18 cellular contexts compared by ENCODE assay signal in genomic region chr3:168073842-168074311, GRCh38. TPM values are rescaled to one million over a fixed set of nuclear protein-coding genes. Genes with fewer than 3 reads are reported as not detected.
DNase-seq lines count a peak whose midpoint lies in the region; ATAC-seq, FAIRE-seq and TF ChIP-seq lines count a peak whose summit lies in the region.
"Had no signal": no experiment of that assay in that cellular context is flagged by ENCODE, and none has a peak within 500 bp of the region (broad histone marks: within the 10 kb centered on the region; RNA-seq: fewer than 3 reads in every experiment).

No MANE protein-coding gene starts in this region.

- H3K27me3 Mint-ChIP-seq in H9 (ENCODE audit: low read depth): no peaks in the 10 kb centered on the region
- H3K27me3 Mint-ChIP-seq: activated CD4-positive, alpha-beta T cell treated with anti-CD3 and anti-CD28 coated beads, Interleukin-2, amount 10 ng/mL, durations not matched to agents 7 days and 5 days; activated naive CD8-positive, alpha-beta T cell treated with anti-CD3 and anti-CD28 coated beads for 36 hours had no signal

- in situ Hi-C loops in brain microvascular endothelial cell (cut with HindIII; ENCODE audit: low pct_ligation_motif_present, low sequenced_read_pairs): no loop called here

- no peak overlapping the region for H3K4me3 ChIP-seq in AG10803 (ENCODE audit: low read length)
- no peak overlapping the region for H3K4me3 ChIP-seq in brain microvascular endothelial cell (ENCODE audit: low read depth, low read length)
- H3K4me3 ChIP-seq: gastrocnemius medialis had no signal

- H3T11ph ChIP-seq in H9 (ENCODE audit: low read length): no peak overlapping the region

- peak; percentile 70 for ATAC-seq in left colon
- ATAC-seq: gastrocnemius medialis had no signal

- DNase-seq in AG10803 (ENCODE audit: low read depth) (peak; percentile 19), H9 (no peak), brain microvascular endothelial cell (no peak), left colon (no peak), GF-D8 (lab: John Stamatoyannopoulos, UW) (no peak), urothelium cell line (ENCODE audit: low spot score) (no peak)
- no peak for DNase-seq in stimulated activated CD4-positive, alpha-beta T cell treated with anti-CD3 and anti-CD28 coated beads, Interleukin-15, amount 100 ng/mL, for 24 hours
- no peak for DNase-seq in NK-92 treated with Interleukin-12 subunit alpha and Interleukin-12 subunit beta, amount 100 ng/mL, for 24 hours (lab: John Stamatoyannopoulos, UW)
- DNase-seq: ACHN; activated CD4-positive, alpha-beta T cell treated with anti-CD3 and anti-CD28 coated beads, Interleukin-2, amount 10 ng/mL, durations not matched to agents 7 days and 5 days; activated naive CD8-positive, alpha-beta T cell treated with anti-CD3 and anti-CD28 coated beads for 36 hours; caudate nucleus; gastrocnemius medialis; KG1; mesendoderm; NCI-H1417; NCI-H446 treated with DMSO at 0.1 percent for 48 hours; trophoblast cell had no signal

- no peaks in the 10 kb centered on the region for H3K27me3 ChIP-seq in H9 (ENCODE audit: insufficient read depth, low read length)
- H3K27me3 ChIP-seq in brain microvascular endothelial cell (replicated peaks): no peaks in the 10 kb centered on the region
- H3K27me3 ChIP-seq: gastrocnemius medialis had no signal

- no peak overlapping the region for H4K5ac ChIP-seq in H9 (ENCODE audit: insufficient read length, low read depth, low read length)

- no peak overlapping the region for H2BK120ac ChIP-seq in H9 (ENCODE audit: low read depth, low read length, poor library complexity, severe bottlenecking)

- peak overlapping the region in 1 of 3 experiments; percentile 40; a peak in 1 of 7 replicates for H3K27ac Mint-ChIP-seq in H9
- H3K27ac Mint-ChIP-seq: activated CD4-positive, alpha-beta T cell treated with anti-CD3 and anti-CD28 coated beads, Interleukin-2, amount 10 ng/mL, durations not matched to agents 7 days and 5 days; activated naive CD8-positive, alpha-beta T cell treated with anti-CD3 and anti-CD28 coated beads for 36 hours had no signal

- H3K27ac ChIP-seq in H9 (ENCODE audit: insufficient read length, low read depth, low read length) (no peak overlapping the region), brain microvascular endothelial cell (peak overlapping the region; percentile 5)

- no peak overlapping the region for H2BK15ac ChIP-seq in H9 (ENCODE audit: low read depth, low read length)

- no peaks in the 10 kb centered on the region for H3K9me3 ChIP-seq in H9 (ENCODE audit: control insufficient read depth, low read depth, low read length)
- H3K9me3 ChIP-seq: gastrocnemius medialis had no signal

- peaks cover 3% of the 10 kb centered on the region; the same call in 1 of the 2 replicates for H3K79me2 ChIP-seq in H9 (ENCODE audit: insufficient read depth, low read length)

- H3K4me2 ChIP-seq in H9 (ENCODE audit: insufficient read depth, insufficient read length, low read length): no peak overlapping the region

- H3K36me3 ChIP-seq in brain microvascular endothelial cell (replicated peaks): no peaks in the 10 kb centered on the region
- H3K36me3 ChIP-seq: gastrocnemius medialis had no signal

- H2BK20ac ChIP-seq in H9 (ENCODE audit: low read depth, low read length, poor library complexity, severe bottlenecking): no peak overlapping the region

- no CpG with 5 or more reads among the region's 3 CpGs for WGBS in H9 (ENCODE audit: extremely low coverage, insufficient read length, low lambda C conversion rate)

- TF ChIP-seq CTCF in AG10803 (conservative IDR thresholded peaks at IDR 0.05; ENCODE audit: low read length) (no peak), H9 (conservative IDR thresholded peaks at IDR 0.05) (no peak), brain microvascular endothelial cell (IDR thresholded peaks at IDR 0.05; ENCODE audit: low read depth, low read length, missing control alignments) (no peak)

- no peaks in the 10 kb centered on the region for H3K79me1 ChIP-seq in H9 (ENCODE audit: insufficient read depth, low read depth, low read length, poor library complexity, severe bottlenecking)

- no peak for FAIRE-seq in urothelium cell line (lab: Jason Lieb, UNC)

- H4K8ac ChIP-seq in H9 (replicated peaks; ENCODE audit: insufficient read length, low read depth, low read length): peak overlapping the region; percentile 75

- H3K4ac ChIP-seq in H9 (ENCODE audit: low read depth, low read length): no peak overlapping the region

- H3K56ac ChIP-seq in H9 (ENCODE audit: insufficient read length, low read depth, low read length): no peak overlapping the region

- H2AFZ ChIP-seq in H9 (ENCODE audit: low read length): no peak overlapping the region

- no peaks in the 10 kb centered on the region for H4K20me1 ChIP-seq in H9 (ENCODE audit: control insufficient read depth, insufficient read depth, insufficient read length)

- peaks cover 2% of the 10 kb centered on the region; the same call in 1 of the 2 replicates for H3K4me1 ChIP-seq in H9 (ENCODE audit: insufficient read depth, low read length)

- no peak overlapping the region for H3K4me3 Mint-ChIP-seq in H9
- H3K4me3 Mint-ChIP-seq: activated CD4-positive, alpha-beta T cell treated with anti-CD3 and anti-CD28 coated beads, Interleukin-2, amount 10 ng/mL, durations not matched to agents 7 days and 5 days; activated naive CD8-positive, alpha-beta T cell treated with anti-CD3 and anti-CD28 coated beads for 36 hours had no signal

- H3K36me3 Mint-ChIP-seq in H9 (ENCODE audit: insufficient read depth in 1 of 3, low read depth in 3 of 3): peaks cover 1 to 6% (median 4%) of the 10 kb centered on the region in 3 experiments; a peak in 5 of 7 replicates
- H3K36me3 Mint-ChIP-seq: activated naive CD8-positive, alpha-beta T cell treated with anti-CD3 and anti-CD28 coated beads for 36 hours had no signal

- no peak overlapping the region for H3K18ac ChIP-seq in H9 (ENCODE audit: insufficient read length, low read depth, low read length)

- no peaks in the 10 kb centered on the region; a peak in 1 of 5 replicates for H3K9me3 Mint-ChIP-seq in H9
- H3K9me3 Mint-ChIP-seq: activated CD4-positive, alpha-beta T cell treated with anti-CD3 and anti-CD28 coated beads, Interleukin-2, amount 10 ng/mL, durations not matched to agents 7 days and 5 days; activated naive CD8-positive, alpha-beta T cell treated with anti-CD3 and anti-CD28 coated beads for 36 hours had no signal

- H2BK12ac ChIP-seq in H9 (ENCODE audit: insufficient read length, low read depth, low read length): no peak overlapping the region

- no peak overlapping the region for H4K91ac ChIP-seq in H9 (ENCODE audit: insufficient read length, low read depth, low read length)

- no peak overlapping the region for H3K9ac ChIP-seq in H9 (ENCODE audit: extremely low read depth, insufficient read length, low read length)

- H2AK5ac ChIP-seq in H9 (ENCODE audit: insufficient read length, low read length): no peak overlapping the region

- H3K23me2 ChIP-seq in H9 (ENCODE audit: insufficient read length, low read depth, low read length, poor library complexity, severe bottlenecking): no peaks in the 10 kb centered on the region

- intact Hi-C loops in left colon (cut with DNase I, micrococcal nuclease): no loop called here

- no peak overlapping the region for H2BK5ac ChIP-seq in H9 (ENCODE audit: insufficient read length, low read length)

- peaks cover 13 to 16% of the 10 kb centered on the region in 2 experiments; a peak in 3 of 4 replicates for H3K4me1 Mint-ChIP-seq in H9
- H3K4me1 Mint-ChIP-seq: activated CD4-positive, alpha-beta T cell treated with anti-CD3 and anti-CD28 coated beads, Interleukin-2, amount 10 ng/mL, durations not matched to agents 7 days and 5 days; activated naive CD8-positive, alpha-beta T cell treated with anti-CD3 and anti-CD28 coated beads for 36 hours had no signal

- H3K14ac ChIP-seq in H9 (ENCODE audit: insufficient read depth, low read length): no peak overlapping the region

- no peak overlapping the region for H3K23ac ChIP-seq in H9 (ENCODE audit: insufficient read length, low read depth, low read length)

RNA-seq across cellular contexts. Expression of gene GOLIM4, which starts 21.8 kb away (rescaled TPM):
- total RNA-seq in H9 (2021): 24.6 and 27.2 TPM in 2 replicates
- total RNA-seq in left colon: 10 to 100 TPM; 95.4 to 97.6 TPM
